In genomic region chr17:51901242-51901641, GRCh38 we compare ENCODE assay signal across 1 cellular context.
TF ChIP-seq lines count a peak whose summit lies in the region.

No MANE protein-coding gene starts in this region.

TF ChIP-seq in GM23338, 12 proteins besides CTCF, POLR2A, EP300 and RAD21 (continued from another document):
- TF ChIP-seq ZNF462 (CRISPR knock-in tag; IDR thresholded peaks at IDR 0.05) (no peak), STAT1 (IDR thresholded peaks at IDR 0.05; ENCODE audit: unreplicated experiment) (no peak), ETS1 (IDR thresholded peaks at IDR 0.05) (no peak), ZNF331 (CRISPR knock-in tag; IDR thresholded peaks at IDR 0.05; ENCODE audit: low read depth) (no peak), REST (IDR thresholded peaks at IDR 0.05; ENCODE audit: unreplicated experiment) (no peak), JUNB (IDR thresholded peaks at IDR 0.05; ENCODE audit: unreplicated experiment) (no peak), POLR2AphosphoS5 (IDR thresholded peaks at IDR 0.05; ENCODE audit: low read depth) (no peak), NANOG (IDR thresholded peaks at IDR 0.05; ENCODE audit: borderline replicate concordance) (no peak), EZH2phosphoT487 (IDR thresholded peaks at IDR 0.05; ENCODE audit: unreplicated experiment) (no peak), CREB1 (CRISPR knock-in tag; IDR thresholded peaks at IDR 0.05; ENCODE audit: low read depth) (no peak), ZNF114 (CRISPR knock-in tag; IDR thresholded peaks at IDR 0.05) (no peak)
